In genomic region chr14:25237845-25238244, GRCh38 we compare ENCODE assay signal across 1 cellular context.
TF ChIP-seq lines count a peak whose summit lies in the region.

No MANE protein-coding gene starts in this region.

TF ChIP-seq in GM12878, 131 proteins besides CTCF, POLR2A, EP300 and RAD21 (continued from another document):
- TF ChIP-seq ZBTB11 (CRISPR knock-in tag; IDR thresholded peaks at IDR 0.05): no peak
